Comparison of ENCODE assay signal across 17 cellular contexts in genomic region chr7:29204491-29205281, GRCh38. TPM values are rescaled to one million over a fixed set of nuclear protein-coding genes. Genes with fewer than 3 reads are reported as not detected.
DNase-seq lines count a peak whose midpoint lies in the region; ATAC-seq lines count a peak whose summit lies in the region.
"Had no signal": no experiment of that assay in that cellular context is flagged by ENCODE, and none has a peak within 500 bp of the region (broad histone marks: within the 10 kb centered on the region; RNA-seq: fewer than 3 reads in every experiment).

No MANE protein-coding gene starts in this region.

- H3K36me3 ChIP-seq in HUES48 (ENCODE audit: control insufficient read depth, insufficient read depth, low read length): no peaks in the 10 kb centered on the region
- H3K36me3 ChIP-seq: BLaER1 had no signal

- H3K27ac ChIP-seq in HUES48 (ENCODE audit: low read depth, low read length): no peak overlapping the region
- H3K27ac ChIP-seq: BLaER1 had no signal

- no peaks in the 10 kb centered on the region for H3K27me3 ChIP-seq in HUES48 (ENCODE audit: control insufficient read depth, insufficient read depth, low read length)
- H3K27me3 ChIP-seq: BLaER1 had no signal

- no peaks in the 10 kb centered on the region for H3K9me3 ChIP-seq in HUES48 (ENCODE audit: control insufficient read depth, insufficient read depth, low read length)
- H3K9me3 ChIP-seq: BLaER1 had no signal

- no peak for ATAC-seq in GM21786 (IDR thresholded peaks at IDR 0.05; ENCODE audit: unreplicated experiment)

- peak; percentile 35 for DNase-seq in NOMO-1 treated with dmso at 0.1 percent for 144 hours (lab: John Stamatoyannopoulos, UW; ENCODE audit: unreplicated experiment)
- DNase-seq in iPS-NIHi11 (ENCODE audit: low spot score): peak; percentile 26
- DNase-seq in renal cortical epithelial cell (ENCODE audit: low read depth): peak; percentile 18
- DNase-seq in effector CD4-positive, alpha-beta T cell: no peak
- DNase-seq in mesenteric fat pad (ENCODE audit: low spot score): no peak
- no peak for DNase-seq in T-helper 1 cell
- DNase-seq: EL, HCEC 1CT, KBM-7, NCI-H1105, NCI-H187, NCI-H748 treated with DMSO at 0.1 percent for 48 hours, SHP77 had no signal

- H3K4me3 ChIP-seq in HUES48 (ENCODE audit: low read depth, low read length): peak overlapping the region; percentile 14; the same call in 1 of the 2 replicates
- H3K4me3 ChIP-seq: BLaER1 had no signal

- H3K9ac ChIP-seq in HUES48 (ENCODE audit: low read depth, low read length): no peak overlapping the region
- H3K9ac ChIP-seq: BLaER1 had no signal

- peaks cover 18% of the 10 kb centered on the region for H3K4me1 ChIP-seq in HUES48 (ENCODE audit: control insufficient read depth, insufficient read depth, low read length)

RNA-seq across cellular contexts. Expression of gene CHN2, which starts 10.1 kb away (rescaled TPM):
- total RNA-seq in renal cortical epithelial cell: 3.5 TPM in 2 replicates
- 11.0 TPM for total RNA-seq in mesenteric fat pad
- total RNA-seq: HT1080 had no signal

RNA-seq across cellular contexts. Expression of gene CPVL, which starts 58.3 kb away (rescaled TPM):
- 18.2 and 23.2 TPM in 2 replicates for total RNA-seq in renal cortical epithelial cell
- 49.8 TPM for total RNA-seq in mesenteric fat pad

Comparison
In these comparisons a context has a peak if more than half of its experiments do, and no peak if none do; other contexts are left out.
1. DNase-seq: peak in NOMO-1 treated with dmso at 0.1 percent for 144 hours (single experiment), iPS-NIHi11 (single experiment) and renal cortical epithelial cell (single experiment); none in effector CD4-positive, alpha-beta T cell (single experiment), mesenteric fat pad (single experiment) and T-helper 1 cell (0 of 5).